Comparison of ENCODE assay signal across 1 cellular context in the genomic region with DNA sequence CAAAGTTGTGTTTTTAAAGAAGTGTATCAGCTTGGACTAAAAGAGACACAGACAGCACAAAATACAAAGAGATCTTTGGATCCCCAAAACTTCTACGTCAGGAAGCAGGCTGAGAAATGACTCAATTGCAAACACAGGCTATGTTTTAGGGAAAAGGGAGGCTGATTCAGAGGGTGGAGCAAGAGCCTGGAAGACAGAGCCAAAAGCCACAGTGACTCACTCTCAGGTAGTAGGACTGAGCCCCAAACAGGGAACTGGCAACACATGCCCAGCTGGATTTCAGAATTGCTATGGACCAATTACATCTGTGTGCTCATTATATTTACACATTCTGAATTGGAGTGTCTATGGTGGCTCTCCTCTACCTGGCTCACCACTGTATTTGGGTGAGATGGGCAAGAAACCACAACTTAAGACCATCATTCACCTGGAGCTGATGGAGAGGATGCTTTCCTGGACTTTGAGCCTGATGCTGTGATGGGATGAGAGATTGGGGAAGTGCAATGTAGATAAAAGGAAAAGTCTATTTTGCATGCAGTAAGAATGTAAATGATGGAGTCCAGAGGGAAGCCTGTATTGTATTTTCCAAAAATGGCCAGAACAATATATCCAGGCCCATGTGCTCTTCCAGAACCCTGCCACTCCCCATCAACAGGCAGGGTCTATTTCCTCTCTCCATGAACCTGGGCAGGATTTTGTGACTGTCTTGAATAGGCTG.
TF ChIP-seq lines count a peak whose summit lies in the region.

No MANE protein-coding gene starts in this region.

TF ChIP-seq in K562, 482 proteins besides CTCF, POLR2A, EP300 and RAD21 (continued from another document):
- TF ChIP-seq HBP1 (CRISPR knock-in tag; IDR thresholded peaks at IDR 0.05) (no peak), NR3C1 (CRISPR knock-in tag; IDR thresholded peaks at IDR 0.05) (no peak), CBX3 (IDR thresholded peaks at IDR 0.05; ENCODE audit: borderline replicate concordance in 1 of 2, low read length in 2 of 2) (peak in 1 of 2 experiments; percentile 71; a peak in 1 of 3 replicates), JUND (IDR thresholded peaks at IDR 0.05; ENCODE audit: borderline replicate concordance, low read depth, low read length) (peak; percentile 53; the same call in 1 of the 2 replicates), JUND (tag; IDR thresholded peaks at IDR 0.05; ENCODE audit: borderline replicate concordance, low read depth, low read length) (no peak), FOSL1 (tag; conservative IDR thresholded peaks at IDR 0.05) (peak; percentile 84), ZNF584 (CRISPR knock-in tag; IDR thresholded peaks at IDR 0.05; ENCODE audit: low read depth) (peak; percentile 100), JUN (IDR thresholded peaks at IDR 0.05; ENCODE audit: borderline replicate concordance, low read depth, low read length) (peak; percentile 61), JUN (CRISPR knock-in tag; IDR thresholded peaks at IDR 0.05; ENCODE audit: borderline replicate concordance) (no peak)
- TF ChIP-seq, protein P1, sequence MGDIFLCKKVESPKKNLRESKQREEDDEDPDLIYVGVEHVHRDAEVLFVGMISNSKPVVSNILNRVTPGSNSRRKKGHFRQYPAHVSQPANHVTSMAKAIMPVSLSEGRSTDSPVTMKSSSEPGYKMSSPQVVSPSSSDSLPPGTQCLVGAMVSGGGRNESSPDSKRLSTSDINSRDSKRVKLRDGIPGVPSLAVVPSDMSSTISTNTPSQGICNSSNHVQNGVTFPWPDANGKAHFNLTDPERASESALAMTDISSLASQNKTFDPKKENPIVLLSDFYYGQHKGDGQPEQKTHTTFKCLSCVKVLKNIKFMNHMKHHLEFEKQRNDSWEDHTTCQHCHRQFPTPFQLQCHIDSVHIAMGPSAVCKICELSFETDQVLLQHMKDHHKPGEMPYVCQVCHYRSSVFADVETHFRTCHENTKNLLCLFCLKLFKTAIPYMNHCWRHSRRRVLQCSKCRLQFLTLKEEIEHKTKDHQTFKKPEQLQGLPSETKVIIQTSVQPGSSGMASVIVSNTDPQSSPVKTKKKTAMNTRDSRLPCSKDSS (IDR thresholded peaks at IDR 0.05; ENCODE audit: low read depth, partially characterized antibody) = no peak
